ENCODE assay signal across 10 cellular contexts in genomic region chr11:69080361-69080973, GRCh38. TPM values are rescaled to one million over a fixed set of nuclear protein-coding genes. Genes with fewer than 3 reads are reported as not detected.
DNase-seq lines count a peak whose midpoint lies in the region; ATAC-seq and TF ChIP-seq lines count a peak whose summit lies in the region.
"Had no signal": no experiment of that assay in that cellular context is flagged by ENCODE, and none has a peak within 500 bp of the region (broad histone marks: within the 10 kb centered on the region; RNA-seq: fewer than 3 reads in every experiment).

No MANE protein-coding gene starts in this region.

- peaks cover 5 to 25% (median 24%) of the 10 kb centered on the region in 4 donors for H3K4me1 ChIP-seq in esophagus muscularis mucosa
- H3K4me1 ChIP-seq in stomach smooth muscle (ENCODE audit: control insufficient read depth, insufficient read depth, low read length) = peaks cover 14% of the 10 kb centered on the region
- peaks cover 16% of the 10 kb centered on the region for H3K4me1 ChIP-seq in suprapubic skin

- intact Hi-C loops in activated naive CD4-positive, alpha-beta T cell treated with anti-CD3 and anti-CD28 coated beads for 36 hours (cut with micrococcal nuclease) = no loop called here
- intact Hi-C loops in esophagus muscularis mucosa (cut with DNase I) = no loop called here

- TF ChIP-seq POLR2A in esophagus muscularis mucosa (IDR thresholded peaks at IDR 0.05; ENCODE audit: low read depth) = no peak
- no peak for TF ChIP-seq POLR2A in suprapubic skin (IDR thresholded peaks at IDR 0.05)

- TF ChIP-seq CTCF in esophagus muscularis mucosa (IDR thresholded peaks at IDR 0.05) (no peak), suprapubic skin (IDR thresholded peaks at IDR 0.05) (no peak)

- CTCF ChIA-PET in activated naive CD4-positive, alpha-beta T cell treated with anti-CD3 and anti-CD28 coated beads for 36 hours (lab: Charles Lee) = no interaction called here

- no peaks in the 10 kb centered on the region for H3K9me3 Mint-ChIP-seq in activated naive CD4-positive, alpha-beta T cell treated with anti-CD3 and anti-CD28 coated beads, Interleukin-2, amount 50 U/mL, for 24 hours
- no peaks in the 10 kb centered on the region for H3K9me3 Mint-ChIP-seq in activated naive CD4-positive, alpha-beta T cell treated with anti-CD3 and anti-CD28 coated beads for 36 hours

- TF ChIP-seq EP300 in esophagus muscularis mucosa (IDR thresholded peaks at IDR 0.05) (no peak), suprapubic skin (IDR thresholded peaks at IDR 0.05) (no peak)

- H3K9ac ChIP-seq in stomach smooth muscle (ENCODE audit: low read length in 2 of 2) = no peak overlapping the region

- H3K36me3 ChIP-seq in esophagus muscularis mucosa (peaks cover 42 to 93% (median 80%) of the 10 kb centered on the region in 4 donors), stomach smooth muscle (ENCODE audit: control insufficient read depth in 2 of 2, insufficient read depth in 2 of 2, low read length in 2 of 2) (peaks cover 46 to 58% of the 10 kb centered on the region in 2 donors), suprapubic skin (peaks cover 67% of the 10 kb centered on the region)

- H3K27ac Mint-ChIP-seq in activated naive CD4-positive, alpha-beta T cell treated with anti-CD3 and anti-CD28 coated beads, Interleukin-2, amount 50 U/mL, for 24 hours = peak overlapping the region; percentile 84
- no peak overlapping the region for H3K27ac Mint-ChIP-seq in activated naive CD4-positive, alpha-beta T cell treated with anti-CD3 and anti-CD28 coated beads for 36 hours

- H3K27ac ChIP-seq in esophagus muscularis mucosa (replicated peaks in 1 of 4) = peak overlapping the region; percentile 49 to 70 (median 62)
- H3K27ac ChIP-seq in stomach smooth muscle (ENCODE audit: low read length) = peak overlapping the region; percentile 41
- no peak overlapping the region for H3K27ac ChIP-seq in suprapubic skin
- H3K27ac ChIP-seq: SK-N-MC had no signal

- DNase-seq in activated naive CD4-positive, alpha-beta T cell treated with anti-CD3 and anti-CD28 coated beads for 36 hours = no peak
- peak; percentile 94 for DNase-seq in SW480 (ENCODE audit: low spot score)
- DNase-seq in esophagus muscularis mucosa (ENCODE audit: extremely low spot score) = no peak
- DNase-seq in suprapubic skin (ENCODE audit: low spot score in 2 of 2) = no peak
- DNase-seq in NCI-H748 (lab: John Stamatoyannopoulos, UW; ENCODE audit: unreplicated experiment) = no peak

- H3K9me3 ChIP-seq in esophagus muscularis mucosa (no peaks in the 10 kb centered on the region), stomach smooth muscle (ENCODE audit: control insufficient read depth in 2 of 2, low read length in 2 of 2) (no peaks in the 10 kb centered on the region), suprapubic skin (no peaks in the 10 kb centered on the region)

- H3K27me3 Mint-ChIP-seq in activated naive CD4-positive, alpha-beta T cell treated with anti-CD3 and anti-CD28 coated beads, Interleukin-2, amount 50 U/mL, for 24 hours = no peaks in the 10 kb centered on the region
- no peaks in the 10 kb centered on the region for H3K27me3 Mint-ChIP-seq in activated naive CD4-positive, alpha-beta T cell treated with anti-CD3 and anti-CD28 coated beads for 36 hours (ENCODE audit: low read depth)

- H3K27me3 ChIP-seq in esophagus muscularis mucosa (no peaks in the 10 kb centered on the region), stomach smooth muscle (ENCODE audit: control insufficient read depth in 1 of 2, insufficient read depth in 2 of 2, low read length in 2 of 2) (no peaks in the 10 kb centered on the region), suprapubic skin (no peaks in the 10 kb centered on the region)

- H3K4me3 ChIP-seq in esophagus muscularis mucosa = no peak overlapping the region
- no peak overlapping the region for H3K4me3 ChIP-seq in stomach smooth muscle (ENCODE audit: low read length in 2 of 2)
- H3K4me3 ChIP-seq in suprapubic skin = no peak overlapping the region
- H3K4me3 ChIP-seq: K562, SK-N-MC had no signal

- ATAC-seq in GM21529 (IDR thresholded peaks at IDR 0.05; ENCODE audit: unreplicated experiment) = no peak
- ATAC-seq: K562 had no signal

- H3K4me3 Mint-ChIP-seq in activated naive CD4-positive, alpha-beta T cell treated with anti-CD3 and anti-CD28 coated beads, Interleukin-2, amount 50 U/mL, for 24 hours = no peak overlapping the region
- H3K4me3 Mint-ChIP-seq in activated naive CD4-positive, alpha-beta T cell treated with anti-CD3 and anti-CD28 coated beads for 36 hours = no peak overlapping the region

- peaks cover 14% of the 10 kb centered on the region for H3K4me1 Mint-ChIP-seq in activated naive CD4-positive, alpha-beta T cell treated with anti-CD3 and anti-CD28 coated beads, Interleukin-2, amount 50 U/mL, for 24 hours
- H3K4me1 Mint-ChIP-seq in activated naive CD4-positive, alpha-beta T cell treated with anti-CD3 and anti-CD28 coated beads for 36 hours (ENCODE audit: low read depth) = peaks cover 9% of the 10 kb centered on the region

- WGBS in esophagus muscularis mucosa = 84% methylated on average over 12 of the region's 15 CpGs
- WGBS in suprapubic skin = 80% methylated on average over 5 of the region's 15 CpGs

- no peaks in the 10 kb centered on the region for H3K36me3 Mint-ChIP-seq in activated naive CD4-positive, alpha-beta T cell treated with anti-CD3 and anti-CD28 coated beads, Interleukin-2, amount 50 U/mL, for 24 hours
- H3K36me3 Mint-ChIP-seq in activated naive CD4-positive, alpha-beta T cell treated with anti-CD3 and anti-CD28 coated beads for 36 hours (ENCODE audit: low read depth) = peaks cover 5% of the 10 kb centered on the region

RNA-seq across cellular contexts. Expression of gene TPCN2, which starts 31.7 kb away (rescaled TPM):
- 1 to 10 TPM; 7.0 to 8.0 TPM for total RNA-seq in activated naive CD4-positive, alpha-beta T cell treated with anti-CD3 and anti-CD28 coated beads for 36 hours
- total RNA-seq in esophagus muscularis mucosa (10 to 100 TPM; 18.7 to 34.5 (median 24.7) TPM), suprapubic skin (10 to 100 TPM in 3 of 4 donors, 1 to 10 TPM in 1; 8.4 to 30.3 (median 24.4) TPM)
